Comparison of ENCODE assay signal across 1 cellular context in the genomic region with DNA sequence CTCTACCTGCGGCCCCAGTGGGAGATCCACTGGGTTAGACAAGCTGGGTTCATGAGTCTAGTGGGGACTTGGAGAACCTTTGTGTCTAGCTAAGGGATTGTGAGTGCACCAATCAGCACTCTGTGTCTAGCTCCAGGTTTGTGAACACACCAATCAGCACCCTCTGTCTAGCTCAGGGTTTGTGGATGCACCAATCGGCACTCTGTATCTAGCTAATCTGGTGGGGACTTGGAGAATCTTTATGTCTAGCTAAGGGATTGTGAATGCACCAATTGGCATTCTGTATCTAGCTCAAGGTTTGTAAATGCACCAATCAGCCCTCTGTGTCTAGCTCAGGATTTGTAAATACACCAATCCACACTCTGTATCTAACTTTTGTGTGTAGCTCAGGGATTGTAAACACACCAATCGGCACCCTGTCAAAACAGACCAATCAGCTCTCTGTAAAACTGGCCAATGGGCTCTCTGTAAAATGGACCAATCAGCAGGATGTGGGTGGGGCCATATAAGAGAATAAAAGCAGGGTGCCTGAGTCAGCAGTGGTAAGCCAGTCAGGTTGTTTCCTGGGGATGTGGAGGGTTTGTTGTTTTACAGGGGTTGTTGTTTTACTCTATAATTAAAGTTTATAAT.
TF ChIP-seq lines count a peak whose summit lies in the region.

No MANE protein-coding gene starts in this region.

TF ChIP-seq in K562, 482 proteins besides CTCF, POLR2A, EP300 and RAD21:
- TF ChIP-seq RBM25 (IDR thresholded peaks at IDR 0.05; ENCODE audit: low read depth, low read length, severe bottlenecking) (peak; percentile 37), NFYB (IDR thresholded peaks at IDR 0.05; ENCODE audit: extremely low read depth, insufficient read length) (peak; percentile 79), ASH1L (IDR thresholded peaks at IDR 0.05; ENCODE audit: borderline replicate concordance, low read depth, partially characterized antibody) (peak; percentile 32)
